19 cellular contexts compared by ENCODE assay signal in the genomic region with DNA sequence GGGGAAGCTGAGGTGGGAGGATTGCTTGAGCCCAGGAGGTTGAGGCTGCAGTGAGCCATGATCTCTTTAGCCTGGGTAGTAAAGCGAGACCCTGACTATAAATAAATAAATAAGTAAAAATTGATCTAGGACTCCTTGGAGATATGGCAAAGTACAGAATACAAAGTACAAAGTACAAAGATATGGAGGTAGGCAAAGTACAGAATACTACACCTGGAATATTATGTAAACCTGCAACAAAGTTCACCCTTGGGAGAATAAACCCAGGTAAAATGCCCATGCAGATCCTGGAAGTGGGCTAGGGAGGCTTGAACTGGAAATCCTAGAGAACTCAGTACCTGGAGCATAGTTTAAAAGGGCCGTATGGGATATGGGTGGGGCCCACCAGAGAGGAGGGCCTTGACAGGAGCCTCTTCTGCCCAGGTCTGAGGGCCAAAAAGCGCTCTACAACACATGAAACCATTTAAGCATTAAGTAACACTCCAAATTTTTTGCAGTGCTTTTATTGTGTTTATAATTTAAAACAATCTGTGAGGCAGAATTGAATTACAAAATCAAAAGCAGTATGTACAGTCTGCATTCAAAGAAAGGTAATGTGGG. TPM values are rescaled to one million over a fixed set of nuclear protein-coding genes. Genes with fewer than 3 reads are reported as not detected.
DNase-seq lines count a peak whose midpoint lies in the region; ATAC-seq, FAIRE-seq and TF ChIP-seq lines count a peak whose summit lies in the region.
"Had no signal": no experiment of that assay in that cellular context is flagged by ENCODE, and none has a peak within 500 bp of the region (broad histone marks: within the 10 kb centered on the region; RNA-seq: fewer than 3 reads in every experiment).

No MANE protein-coding gene starts in this region.

- H4K20me1 ChIP-seq in astrocyte (ENCODE audit: insufficient read depth, low read length), result peaks cover 30% of the 10 kb centered on the region

- no peak overlapping the region for H4K91ac ChIP-seq in mesenchymal stem cell (ENCODE audit: low read length)

- H3K23ac ChIP-seq in mesenchymal stem cell (ENCODE audit: low read length in 2 of 2), result no peak overlapping the region

- no peak for TF ChIP-seq POLR2A in stomach (IDR thresholded peaks at IDR 0.05)
- TF ChIP-seq POLR2A in suprapubic skin (IDR thresholded peaks at IDR 0.05), result no peak

- H3K9ac ChIP-seq in astrocyte (ENCODE audit: low read length) (no peak overlapping the region), mesenchymal stem cell (ENCODE audit: low read length) (no peak overlapping the region)

- H3K79me2 ChIP-seq in astrocyte (ENCODE audit: insufficient read depth, low read length), result peaks cover 31% of the 10 kb centered on the region

- no peak overlapping the region for H2BK12ac ChIP-seq in mesenchymal stem cell (ENCODE audit: low read length in 2 of 2)

- H2BK15ac ChIP-seq in mesenchymal stem cell (ENCODE audit: low read depth, poor library complexity, severe bottlenecking), result no peak overlapping the region

- no peak overlapping the region for H3K18ac ChIP-seq in mesenchymal stem cell (ENCODE audit: low read depth in 1 of 2, low read length in 2 of 2)

- H3K14ac ChIP-seq in mesenchymal stem cell (ENCODE audit: low read length in 2 of 2), result no peak overlapping the region

- H4K8ac ChIP-seq in mesenchymal stem cell (ENCODE audit: low read length), result no peak overlapping the region

- no peak overlapping the region for H2AFZ ChIP-seq in astrocyte (ENCODE audit: low read depth, low read length)
- no peak overlapping the region for H2AFZ ChIP-seq in mesenchymal stem cell (ENCODE audit: low read depth, low read length)
- H2AFZ ChIP-seq: PC-9 had no signal

- H3K36me3 ChIP-seq in astrocyte (ENCODE audit: insufficient read depth, low read length), result peaks cover 12% of the 10 kb centered on the region
- peaks cover 0 to 65% (median 37%) of the 10 kb centered on the region in 4 donors for H3K36me3 ChIP-seq in stomach
- peaks cover 8 to 56% of the 10 kb centered on the region in 2 experiments for H3K36me3 ChIP-seq in mesenchymal stem cell (ENCODE audit: control insufficient read depth in 1 of 2, insufficient read depth in 2 of 2, low read depth in 1 of 2, low read length in 2 of 2)
- no peaks in the 10 kb centered on the region for H3K36me3 ChIP-seq in suprapubic skin

- no peak for TF ChIP-seq CTCF in HFFc6 (IDR thresholded peaks at IDR 0.05)
- TF ChIP-seq CTCF in astrocyte (IDR thresholded peaks at IDR 0.05; ENCODE audit: insufficient read depth, low read depth, low read length), result no peak
- no peak for TF ChIP-seq CTCF in stomach (IDR thresholded peaks at IDR 0.05)
- no peak for TF ChIP-seq CTCF in suprapubic skin (IDR thresholded peaks at IDR 0.05)

- DNase-seq in HFFc6 (no peak), astrocyte (ENCODE audit: low read depth) (no peak), left colon (no peak), stomach (no peak), mesenchymal stem cell (no peak), suprapubic skin (ENCODE audit: low spot score in 2 of 2) (no peak), NOMO-1 treated with DMSO at 0.1 percent for 48 hours (lab: John Stamatoyannopoulos, UW; ENCODE audit: unreplicated experiment) (no peak)
- DNase-seq: Calu3; CD4-positive, CD25-positive, alpha-beta regulatory T cell; H9; NCI-H1417 treated with DMSO at 0.1 percent for 48 hours; NCI-H1930; NCI-H2171; NCI-H446 treated with DMSO at 0.1 percent for 48 hours; PC-9 had no signal

- H3K4me2 ChIP-seq in astrocyte (ENCODE audit: low read length), result no peak overlapping the region
- H3K4me2 ChIP-seq in mesenchymal stem cell (ENCODE audit: low read length, poor library complexity, severe bottlenecking), result no peak overlapping the region
- H3K4me2 ChIP-seq: PC-9 had no signal

- FAIRE-seq in astrocyte (lab: Jason Lieb, UNC), result no peak
- FAIRE-seq: HTR-8/SVneo had no signal

- peaks cover 5% of the 10 kb centered on the region for H3K4me1 ChIP-seq in astrocyte (ENCODE audit: insufficient read depth, low read length)
- H3K4me1 ChIP-seq in stomach, result peaks cover 9 to 28% (median 20%) of the 10 kb centered on the region in 4 donors
- no peaks in the 10 kb centered on the region for H3K4me1 ChIP-seq in mesenchymal stem cell (ENCODE audit: control insufficient read depth, insufficient read depth, low read depth, low read length)
- peaks cover 12% of the 10 kb centered on the region for H3K4me1 ChIP-seq in suprapubic skin

- no peaks in the 10 kb centered on the region for H3K27me3 ChIP-seq in astrocyte (ENCODE audit: insufficient read depth, low read length)
- no peaks in the 10 kb centered on the region for H3K27me3 ChIP-seq in stomach
- no peaks in the 10 kb centered on the region for H3K27me3 ChIP-seq in mesenchymal stem cell (ENCODE audit: control insufficient read depth in 1 of 2, insufficient read depth in 1 of 2, low read length in 2 of 2)
- no peaks in the 10 kb centered on the region for H3K27me3 ChIP-seq in suprapubic skin
- H3K27me3 ChIP-seq: SJSA1 had no signal

- ATAC-seq in left colon, result peak; percentile 73

- 56 to 78% (median 68%) methylated on average over 3 of the region's 3 CpGs for WGBS in stomach, 5 donors
- no CpG with 5 or more reads among the region's 3 CpGs for WGBS in mesenchymal stem cell
- WGBS in suprapubic skin, result 75% methylated on average over 3 of the region's 3 CpGs

- H3K4me1 Mint-ChIP-seq in HFFc6 (ENCODE audit: low read depth) (peaks cover 20% of the 10 kb centered on the region), astrocyte (ENCODE audit: low read depth, unreplicated experiment) (peaks cover 15% of the 10 kb centered on the region)
- H3K4me1 Mint-ChIP-seq: B cell had no signal

- no peak overlapping the region for H3K4ac ChIP-seq in mesenchymal stem cell (ENCODE audit: low read depth in 1 of 2, low read length in 2 of 2)

- no peak overlapping the region for H3K4me3 ChIP-seq in astrocyte (ENCODE audit: insufficient read depth, low read depth, low read length)
- no peak overlapping the region for H3K4me3 ChIP-seq in stomach
- no peak overlapping the region for H3K4me3 ChIP-seq in mesenchymal stem cell (ENCODE audit: insufficient read depth in 1 of 2, low read depth in 1 of 2, low read length in 2 of 2)
- no peak overlapping the region for H3K4me3 ChIP-seq in suprapubic skin
- H3K4me3 ChIP-seq: PC-9, SJSA1 had no signal

- H2BK120ac ChIP-seq in mesenchymal stem cell (ENCODE audit: low read depth, low read length), result no peak overlapping the region

- intact Hi-C loops in left colon (cut with DNase I, micrococcal nuclease) (no loop called here), stomach (cut with DNase I; ENCODE audit: low total_unique reads) (loop anchor here (10.0 kb wide), 1 partner anchor 315 kb away; no protein-coding TSS in a partner anchor)

- no peak overlapping the region for H2AK5ac ChIP-seq in mesenchymal stem cell (ENCODE audit: low read length, severe bottlenecking)

- peaks cover 11% of the 10 kb centered on the region; the same call in 1 of the 2 replicates for H3K36me3 Mint-ChIP-seq in HFFc6 (ENCODE audit: low read depth)
- peaks cover 4% of the 10 kb centered on the region for H3K36me3 Mint-ChIP-seq in astrocyte (ENCODE audit: low read depth, unreplicated experiment)

- H3K4me3 Mint-ChIP-seq in HFFc6 (no peak overlapping the region), astrocyte (ENCODE audit: unreplicated experiment) (peak overlapping the region; percentile 57)
- H3K4me3 Mint-ChIP-seq: B cell; CD4-positive, CD25-positive, alpha-beta regulatory T cell; H9 had no signal

- TF ChIP-seq EP300 in stomach (IDR thresholded peaks at IDR 0.05), result no peak
- TF ChIP-seq EP300 in suprapubic skin (IDR thresholded peaks at IDR 0.05), result no peak

- H3K27me3 Mint-ChIP-seq in HFFc6 (ENCODE audit: insufficient read depth), result no peaks in the 10 kb centered on the region
- H3K27me3 Mint-ChIP-seq in astrocyte (ENCODE audit: low read depth, unreplicated experiment), result no peaks in the 10 kb centered on the region
- H3K27me3 Mint-ChIP-seq: B cell; CD4-positive, CD25-positive, alpha-beta regulatory T cell had no signal

- H3K27ac Mint-ChIP-seq in HFFc6 (peak overlapping the region; percentile 56; the same call in 1 of the 2 replicates), astrocyte (ENCODE audit: unreplicated experiment) (peak overlapping the region; percentile 29)
- H3K27ac Mint-ChIP-seq: B cell had no signal

- no peak overlapping the region for H2BK5ac ChIP-seq in mesenchymal stem cell (ENCODE audit: low read depth, low read length, poor library complexity, severe bottlenecking)

- no peaks in the 10 kb centered on the region for H3K9me3 ChIP-seq in astrocyte (ENCODE audit: insufficient read depth, low read depth, low read length)
- no peaks in the 10 kb centered on the region for H3K9me3 ChIP-seq in stomach
- no peaks in the 10 kb centered on the region for H3K9me3 ChIP-seq in mesenchymal stem cell (ENCODE audit: control insufficient read depth, low read length)
- H3K9me3 ChIP-seq in suprapubic skin, result no peaks in the 10 kb centered on the region
- H3K9me3 ChIP-seq: SJSA1 had no signal

- peaks cover 24% of the 10 kb centered on the region for H3K79me1 ChIP-seq in mesenchymal stem cell (replicated peaks; ENCODE audit: low read length, poor library complexity, severe bottlenecking)

- H3K9me3 Mint-ChIP-seq in HFFc6 (no peaks in the 10 kb centered on the region), astrocyte (ENCODE audit: unreplicated experiment) (no peaks in the 10 kb centered on the region)
- H3K9me3 Mint-ChIP-seq: CD4-positive, CD25-positive, alpha-beta regulatory T cell; H9 had no signal

- H3K27ac ChIP-seq in astrocyte (ENCODE audit: low read depth, low read length) (no peak overlapping the region), stomach (peak overlapping the region in 4 of 5 donors; percentile 16 to 70 (median 32)), mesenchymal stem cell (ENCODE audit: low read length, poor library complexity, severe bottlenecking) (no peak overlapping the region), suprapubic skin (no peak overlapping the region)
- H3K27ac ChIP-seq: HL-60, PC-9, SJSA1 had no signal

RNA-seq across cellular contexts. Expression of gene TTC1, which starts 20.7 kb away (rescaled TPM):
- 10 to 100 TPM; 63.9 to 76.0 (median 70.6) TPM for total RNA-seq in HFFc6 (2021; fragmentation: NEBNext Ultra II Directional; extraction: Animal tissue kit (Norgen Biotek cat#: 25700))
- total RNA-seq in astrocyte (53.9 and 61.2 TPM in 2 replicates), left colon (10 to 100 TPM; 40.2 to 41.7 TPM), stomach (10 to 100 TPM in 4 of 5 donors, 1 to 10 TPM in 1; 2.3 to 50.0 (median 13.3) TPM), suprapubic skin (10 to 100 TPM; 26.1 to 39.1 (median 30.5) TPM)
- 10 to 100 TPM; 31.3 to 48.9 (median 44.5) TPM for polyA plus RNA-seq in stomach
- 73.4 TPM for polyA plus RNA-seq in mesenchymal stem cell (2013, experiment 1 of 2)
- polyA plus RNA-seq in mesenchymal stem cell (2013, experiment 2 of 2), result 76.3 TPM

Comparison
In these comparisons a context has a peak if more than half of its experiments do, and no peak if none do; other contexts are left out.
1. H3K27ac ChIP-seq: peak in stomach (4 of 5); none in astrocyte (single experiment), mesenchymal stem cell (single experiment) and suprapubic skin (single experiment).